16 cellular contexts compared by ENCODE assay signal in genomic region chr3:149145361-149145760, GRCh38. TPM values are rescaled to one million over a fixed set of nuclear protein-coding genes. Genes with fewer than 3 reads are reported as not detected.
DNase-seq lines count a peak whose midpoint lies in the region; ATAC-seq and TF ChIP-seq lines count a peak whose summit lies in the region.
"Had no signal": no experiment of that assay in that cellular context is flagged by ENCODE, and none has a peak within 500 bp of the region (broad histone marks: within the 10 kb centered on the region; RNA-seq: fewer than 3 reads in every experiment).

No MANE protein-coding gene starts in this region.

- H3K36me3 Mint-ChIP-seq in neural progenitor cell (peaks cover 29% of the 10 kb centered on the region), chondrocyte (ENCODE audit: low read depth) (peaks cover 18% of the 10 kb centered on the region)
- peaks cover 0 to 47% (median 31%) of the 10 kb centered on the region in 3 donors for H3K36me3 Mint-ChIP-seq in naive thymus-derived CD8-positive, alpha-beta T cell

- no peak overlapping the region for H3K4me3 Mint-ChIP-seq in neural progenitor cell
- no peak overlapping the region for H3K4me3 Mint-ChIP-seq in chondrocyte (ENCODE audit: unreplicated experiment)
- H3K4me3 Mint-ChIP-seq in naive thymus-derived CD8-positive, alpha-beta T cell = peak overlapping the region in 2 of 10 donors; percentile 7 to 39
- H3K4me3 Mint-ChIP-seq: activated naive CD4-positive, alpha-beta T cell treated with anti-CD3 and anti-CD28 coated beads, Interleukin-2, amount 10 ng/mL, durations not matched to agents 7 days and 5 days had no signal

- H3K36me3 ChIP-seq in BLaER1 treated with 17β-estradiol and CSF1 and Interleukin-3, amounts not matched to agents 10 nM and 100 nM = peaks cover 26 to 46% (median 32%) of the 10 kb centered on the region in 11 experiments
- H3K36me3 ChIP-seq in gastroesophageal sphincter (peaks cover 0 to 67% of the 10 kb centered on the region in 2 donors), neural progenitor cell (no peaks in the 10 kb centered on the region)
- H3K36me3 ChIP-seq: cardiac muscle cell had no signal

- no peaks in the 10 kb centered on the region for H4K20me1 ChIP-seq in BLaER1 treated with 17β-estradiol and CSF1 and Interleukin-3, amounts not matched to agents 10 nM and 100 nM
- H4K20me1 ChIP-seq in neural progenitor cell (ENCODE audit: low read depth) = no peaks in the 10 kb centered on the region

- H3K9ac ChIP-seq in BLaER1 treated with 17β-estradiol and CSF1 and Interleukin-3, amounts not matched to agents 10 nM and 100 nM = peak overlapping the region in 8 of 11 experiments; percentile 17 to 62 (median 42); a peak in 10 of 22 replicates
- H3K9ac ChIP-seq in neural progenitor cell = no peak overlapping the region

- H3K27ac ChIP-seq in BLaER1 treated with 17β-estradiol and CSF1 and Interleukin-3, amounts not matched to agents 10 nM and 100 nM = peak overlapping the region in 10 of 11 experiments; percentile 52 to 86 (median 76); a peak in 19 of 22 replicates
- H3K27ac ChIP-seq in gastroesophageal sphincter = no peak overlapping the region
- H3K27ac ChIP-seq in neural progenitor cell = no peak overlapping the region
- H3K27ac ChIP-seq: cardiac muscle cell, SK-N-MC, thyroid gland had no signal

- H3K4me1 Mint-ChIP-seq in neural progenitor cell (peaks cover 3% of the 10 kb centered on the region), chondrocyte (ENCODE audit: low read depth) (no peaks in the 10 kb centered on the region)
- H3K4me1 Mint-ChIP-seq in naive thymus-derived CD8-positive, alpha-beta T cell = peaks cover 4 to 21% (median 10%) of the 10 kb centered on the region in 4 donors

- H3K27me3 Mint-ChIP-seq in neural progenitor cell (ENCODE audit: insufficient read depth, low read depth) = no peaks in the 10 kb centered on the region
- H3K27me3 Mint-ChIP-seq in chondrocyte (ENCODE audit: low read depth) = no peaks in the 10 kb centered on the region
- no peaks in the 10 kb centered on the region for H3K27me3 Mint-ChIP-seq in naive thymus-derived CD8-positive, alpha-beta T cell
- H3K27me3 Mint-ChIP-seq: activated naive CD4-positive, alpha-beta T cell treated with anti-CD3 and anti-CD28 coated beads, Interleukin-2, amount 10 ng/mL, durations not matched to agents 7 days and 5 days had no signal

- peaks cover 64 to 85% (median 76%) of the 10 kb centered on the region in 10 experiments for H3K4me1 ChIP-seq in BLaER1 treated with 17β-estradiol and CSF1 and Interleukin-3, amounts not matched to agents 10 nM and 100 nM
- H3K4me1 ChIP-seq in gastroesophageal sphincter = no peaks in the 10 kb centered on the region
- H3K4me1 ChIP-seq in neural progenitor cell = no peaks in the 10 kb centered on the region

- ATAC-seq in GM18868 (IDR thresholded peaks at IDR 0.05; ENCODE audit: unreplicated experiment) (peak; percentile 49), gastroesophageal sphincter (peak; percentile 50), GM21381 (IDR thresholded peaks at IDR 0.05; ENCODE audit: unreplicated experiment) (no peak)
- no peak for ATAC-seq in naive thymus-derived CD8-positive, alpha-beta T cell

- no peak overlapping the region for H2AFZ ChIP-seq in neural progenitor cell (replicated peaks)

- peak; percentile 78 for DNase-seq in NB4 (ENCODE audit: low read depth)
- DNase-seq in neural progenitor cell (ENCODE audit: low spot score) = no peak
- DNase-seq in chondrocyte (ENCODE audit: low spot score) = no peak
- no peak for DNase-seq in naive thymus-derived CD8-positive, alpha-beta T cell
- DNase-seq: activated naive CD4-positive, alpha-beta T cell treated with anti-CD3 and anti-CD28 coated beads, Interleukin-2, amount 10 ng/mL, durations not matched to agents 7 days and 5 days; foreskin melanocyte; NCI-H2081; posterior cingulate gyrus; stimulated activated CD4-positive, alpha-beta T cell treated with anti-CD3 and anti-CD28 coated beads, Interleukin-15, amount 100 ng/mL, for 24 hours; thyroid gland had no signal

- TF ChIP-seq EP300 in gastroesophageal sphincter (IDR thresholded peaks at IDR 0.05) = no peak

- no peaks in the 10 kb centered on the region for H3K79me2 ChIP-seq in neural progenitor cell (ENCODE audit: low read depth)

- TF ChIP-seq POLR2A in NB4 (IDR thresholded peaks at IDR 0.05; ENCODE audit: extremely low read depth, insufficient read length) (no peak), gastroesophageal sphincter (IDR thresholded peaks at IDR 0.05) (no peak)

- no peaks in the 10 kb centered on the region; a peak in 1 of 22 replicates for H3K9me3 ChIP-seq in BLaER1 treated with 17β-estradiol and CSF1 and Interleukin-3, amounts not matched to agents 10 nM and 100 nM (replicated peaks in 1 of 11)
- H3K9me3 ChIP-seq in gastroesophageal sphincter (no peaks in the 10 kb centered on the region), neural progenitor cell (ENCODE audit: low read depth) (no peaks in the 10 kb centered on the region)
- H3K9me3 ChIP-seq: thyroid gland had no signal

- H3K27ac Mint-ChIP-seq in neural progenitor cell (no peak overlapping the region), chondrocyte (ENCODE audit: unreplicated experiment) (no peak overlapping the region)
- H3K27ac Mint-ChIP-seq in naive thymus-derived CD8-positive, alpha-beta T cell = peak overlapping the region in 1 of 10 donors; percentile 57
- H3K27ac Mint-ChIP-seq: activated naive CD4-positive, alpha-beta T cell treated with anti-CD3 and anti-CD28 coated beads, Interleukin-2, amount 10 ng/mL, durations not matched to agents 7 days and 5 days had no signal

- no peak overlapping the region for H3K4me3 ChIP-seq in BLaER1 treated with 17β-estradiol and CSF1 and Interleukin-3, amounts not matched to agents 10 nM and 100 nM
- no peak overlapping the region for H3K4me3 ChIP-seq in NB4 (ENCODE audit: low read depth, low read length)
- no peak overlapping the region for H3K4me3 ChIP-seq in gastroesophageal sphincter
- H3K4me3 ChIP-seq in neural progenitor cell = no peak overlapping the region
- H3K4me3 ChIP-seq: cardiac muscle cell, SK-N-MC, thyroid gland had no signal

- WGBS in gastroesophageal sphincter (ENCODE audit: low coverage in 1 of 2), 2 donors = 60 to 79% methylated on average over 1 to 2 of the region's 2 CpGs

- H3K27me3 ChIP-seq in BLaER1 treated with 17β-estradiol and CSF1 and Interleukin-3, amounts not matched to agents 10 nM and 100 nM = no peaks in the 10 kb centered on the region
- H3K27me3 ChIP-seq in gastroesophageal sphincter (no peaks in the 10 kb centered on the region), neural progenitor cell (no peaks in the 10 kb centered on the region)
- H3K27me3 ChIP-seq: cardiac muscle cell, thyroid gland had no signal

- no peak for TF ChIP-seq CTCF in NB4 (IDR thresholded peaks at IDR 0.05; ENCODE audit: low read depth, low read length)
- no peak for TF ChIP-seq CTCF in gastroesophageal sphincter (IDR thresholded peaks at IDR 0.05)
- no peak for TF ChIP-seq CTCF in neural progenitor cell (IDR thresholded peaks at IDR 0.05)
- TF ChIP-seq CTCF in chondrocyte (IDR thresholded peaks at IDR 0.05) = no peak

- no peaks in the 10 kb centered on the region for H3F3A ChIP-seq in neural progenitor cell (ENCODE audit: low read depth)

- H3K9me3 Mint-ChIP-seq in neural progenitor cell = no peaks in the 10 kb centered on the region
- no peaks in the 10 kb centered on the region for H3K9me3 Mint-ChIP-seq in chondrocyte (ENCODE audit: low read depth)
- no peaks in the 10 kb centered on the region for H3K9me3 Mint-ChIP-seq in naive thymus-derived CD8-positive, alpha-beta T cell
- H3K9me3 Mint-ChIP-seq: activated naive CD4-positive, alpha-beta T cell treated with anti-CD3 and anti-CD28 coated beads, Interleukin-2, amount 10 ng/mL, durations not matched to agents 7 days and 5 days had no signal

- H3K4me2 ChIP-seq in BLaER1 treated with 17β-estradiol and CSF1 and Interleukin-3, amounts not matched to agents 10 nM and 100 nM = peak overlapping the region; percentile 47 to 90 (median 71)
- H3K4me2 ChIP-seq in neural progenitor cell = no peak overlapping the region

- POLR2A ChIA-PET in naive thymus-derived CD8-positive, alpha-beta T cell (lab: Charles Lee) = interaction anchor here (2.6 kb wide), 1 partner anchor 15 kb away, joined by 14 read pairs; the partner anchor contains the start of gene HPS3

RNA-seq across cellular contexts. Expression of gene HPS3, which starts 15.9 kb away (rescaled TPM):
- total RNA-seq in gastroesophageal sphincter (10 to 100 TPM; 13.7 to 18.3 (median 14.7) TPM), neural progenitor cell (ENCODE audit: low replicate concordance) (24.4 and 32.3 TPM in 2 replicates), chondrocyte (16.2 to 17.5 TPM (median 16.5 TPM) in 3 replicates)
- 10 to 100 TPM; 33.1 to 33.2 TPM for total RNA-seq in naive thymus-derived CD8-positive, alpha-beta T cell
- polyA plus RNA-seq in naive thymus-derived CD8-positive, alpha-beta T cell = 10 to 100 TPM; 31.5 to 41.0 (median 34.8) TPM

RNA-seq across cellular contexts. Expression of gene HLTF, which starts 59.0 kb away (rescaled TPM):
- total RNA-seq in gastroesophageal sphincter (10 to 100 TPM; 18.3 to 28.2 (median 23.0) TPM), neural progenitor cell (ENCODE audit: low replicate concordance) (39.5 and 76.1 TPM in 2 replicates), chondrocyte (26.4 to 30.9 TPM (median 29.8 TPM) in 3 replicates)
- total RNA-seq in naive thymus-derived CD8-positive, alpha-beta T cell = 10 to 100 TPM; 29.0 to 34.6 TPM
- 10 to 100 TPM; 26.1 to 31.3 (median 31.0) TPM for polyA plus RNA-seq in naive thymus-derived CD8-positive, alpha-beta T cell

Comparison
In these comparisons a context has a peak if more than half of its experiments do, and no peak if none do; other contexts are left out.
1. H3K27ac ChIP-seq: peak in BLaER1 treated with 17β-estradiol and CSF1 and Interleukin-3, amounts not matched to agents 10 nM and 100 nM (10 of 11); none in gastroesophageal sphincter (0 of 4) and neural progenitor cell (single experiment).
2. ATAC-seq: peak in GM18868 (single experiment) and gastroesophageal sphincter (single experiment); none in GM21381 (single experiment) and naive thymus-derived CD8-positive, alpha-beta T cell (0 of 2).